In the genomic region with DNA sequence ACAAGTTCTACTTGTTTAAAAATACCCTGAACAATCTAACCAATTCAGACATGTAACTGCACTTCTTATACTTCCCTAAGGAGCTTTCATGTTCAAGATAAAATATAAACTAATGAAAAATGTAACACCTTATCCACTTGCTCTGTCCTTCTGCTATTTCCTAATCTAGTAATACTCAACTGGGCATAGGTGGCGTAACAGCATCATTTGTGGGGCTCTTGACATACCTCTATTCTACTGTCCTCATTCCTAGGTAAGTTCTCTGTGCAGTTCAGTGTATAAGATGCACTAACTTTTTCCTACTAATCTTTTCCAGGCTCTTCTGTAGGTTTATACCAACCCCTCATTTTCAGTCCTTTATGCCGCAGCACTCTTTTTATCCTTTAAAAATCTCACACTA, we compare ENCODE assay signal across 11 cellular contexts. TPM values are rescaled to one million over a fixed set of nuclear protein-coding genes. Genes with fewer than 3 reads are reported as not detected.
DNase-seq lines count a peak whose midpoint lies in the region; ATAC-seq, FAIRE-seq and TF ChIP-seq lines count a peak whose summit lies in the region.
"Had no signal": no experiment of that assay in that cellular context is flagged by ENCODE, and none has a peak within 500 bp of the region (broad histone marks: within the 10 kb centered on the region; RNA-seq: fewer than 3 reads in every experiment).

No MANE protein-coding gene starts in this region.

- H3K36me3 ChIP-seq in GM12878 (ENCODE audit: control insufficient read depth in 2 of 2, insufficient read depth in 2 of 2, low read length in 1 of 2) (no peaks in the 10 kb centered on the region; a peak in 1 of 4 replicates), small intestine (ENCODE audit: control insufficient read depth in 2 of 2, insufficient read depth in 2 of 2, low read length in 2 of 2) (peaks cover 4% of the 10 kb centered on the region in 2 donors)

- no peak for TF ChIP-seq POLR2A in GM12878 (IDR thresholded peaks at IDR 0.05; ENCODE audit: low read depth, low read length)

- no peaks in the 10 kb centered on the region for H4K20me1 ChIP-seq in GM12878 (ENCODE audit: control insufficient read depth, insufficient read depth)

- peak; percentile 18 for DNase-seq in activated CD4-positive, alpha-beta T cell treated with anti-CD3 and anti-CD28 coated beads for 48 hours
- no peak for DNase-seq in activated CD4-positive, alpha-beta T cell treated with anti-CD3 and anti-CD28 coated beads, Interleukin-2, amount 50 U/mL, for 1 hour
- DNase-seq in NAMALWA (ENCODE audit: low spot score) (peak; percentile 35), GM12878 (ENCODE audit: low read depth, low spot score) (peak; percentile 7), small intestine (peak; percentile 46), putamen (ENCODE audit: low spot score) (no peak), posterior vena cava (ENCODE audit: low spot score) (no peak), H4 (ENCODE audit: low spot score) (no peak)
- DNase-seq: activated CD4-positive, CD25-positive, alpha-beta regulatory T cell treated with anti-CD3 and anti-CD28 coated beads, Interleukin-2, amount 50 U/mL, for 72 hours; stimulated activated CD4-positive, alpha-beta T cell treated with anti-CD3 and anti-CD28 coated beads, Interleukin-2, amount 100 ng/mL, for 48 hours had no signal

- H3K9me3 ChIP-seq in GM12878 (replicated peaks; ENCODE audit: control insufficient read depth, insufficient read depth, low read length) = no peaks in the 10 kb centered on the region
- no peaks in the 10 kb centered on the region for H3K9me3 ChIP-seq in small intestine (ENCODE audit: control insufficient read depth, low read depth)

- SMC1A ChIA-PET in GM12878 (lab: Charles Lee; ENCODE audit: uncharacterized antibody, unreplicated experiment) = no interaction called here

- no peaks in the 10 kb centered on the region for H3K79me2 ChIP-seq in GM12878 (ENCODE audit: control insufficient read depth, insufficient read depth, low read length)

- H3K9ac ChIP-seq in GM12878 (ENCODE audit: control insufficient read depth, insufficient read depth, low read length) = no peak overlapping the region

- CTCF ChIA-PET in GM12878 (lab: Yijun Ruan, JAX) = interaction anchor here (0.7 to 2.6 kb wide), 5 partner anchors 86 to 539 kb away, joined by 3 to 8 read pairs (median 3); no protein-coding TSS in a partner anchor

- peak; percentile 35 for FAIRE-seq in GM12878 (lab: Jason Lieb, UNC)
- no peak for FAIRE-seq in small intestine (lab: Jason Lieb, UNC)

- H3K4me3 ChIP-seq in GM12878 (no peak overlapping the region), small intestine (ENCODE audit: low read depth in 1 of 2, low read length in 2 of 2) (no peak overlapping the region)
- H3K4me3 ChIP-seq: coronary artery had no signal

- BruUV-seq in GM12878 (replicated peaks; lab: Mats Ljungman, UMichigan) = no TSS peak

- peak; percentile 28 to 56 (median 30); a peak in 4 of 6 replicates for TF ChIP-seq CTCF in GM12878 (IDR thresholded peaks at IDR 0.05 in 2 of 3, conservative IDR thresholded peaks at IDR 0.05 in 1 of 3; ENCODE audit: control insufficient read depth in 2 of 3, extremely low read depth in 1 of 3, insufficient read depth in 1 of 3, low read depth in 3 of 3, low read length in 3 of 3)

- RAD21 ChIA-PET in GM12878 (lab: Charles Lee; ENCODE audit: unreplicated experiment) = no interaction called here

- peak; percentile 70 for TF ChIP-seq RAD21 in GM12878 (IDR thresholded peaks at IDR 0.05; ENCODE audit: insufficient read depth, low read depth, low read length)

- no peak overlapping the region for H3K4me2 ChIP-seq in GM12878 (ENCODE audit: control insufficient read depth, insufficient read depth)

- H3K27me3 ChIP-seq in GM12878 (replicated peaks in 1 of 2; ENCODE audit: control insufficient read depth in 2 of 2, insufficient read depth in 2 of 2, low read length in 1 of 2) (no peaks in the 10 kb centered on the region; a peak in 1 of 4 replicates), small intestine (ENCODE audit: control insufficient read depth in 2 of 2, insufficient read depth in 2 of 2, low read length in 2 of 2) (no peaks in the 10 kb centered on the region)

- POLR2A ChIA-PET in GM12878 (lab: Charles Lee) = no interaction called here

- ATAC-seq in GM12878 = peak; percentile 78

- intact Hi-C loops in GM12878 (cut with micrococcal nuclease; ENCODE audit: unreplicated experiment) (loop anchor here (5.0 to 10.0 kb wide), 2 partner anchors 104 to 547 kb away; no protein-coding TSS in a partner anchor), posterior vena cava (cut with DNase I) (no loop called here)

- H3K4me1 ChIP-seq in GM12878 (ENCODE audit: control insufficient read depth, insufficient read depth, low read length) = no peaks in the 10 kb centered on the region
- no peaks in the 10 kb centered on the region for H3K4me1 ChIP-seq in small intestine (ENCODE audit: control insufficient read depth in 2 of 2, insufficient read depth in 1 of 2, low read depth in 1 of 2, low read length in 1 of 2)

- no peak overlapping the region for H2AFZ ChIP-seq in GM12878 (ENCODE audit: control insufficient read depth, low read depth, low read length)

- H3K27ac ChIP-seq in GM12878 (ENCODE audit: control insufficient read depth, insufficient read depth) (no peak overlapping the region), small intestine (ENCODE audit: low read depth in 1 of 2, low read length in 1 of 2) (no peak overlapping the region)
- H3K27ac ChIP-seq: coronary artery had no signal

- 100% methylated on average over 2 of the region's 2 CpGs for WGBS in GM12878 (ENCODE audit: insufficient coverage, insufficient replicate concordance, low lambda C conversion rate, missing lambda C conversion rate)
- WGBS in small intestine, 3 donors = 91 to 99% (median 92%) methylated on average over 2 of the region's 2 CpGs

- in situ Hi-C loops in GM12878 (cut with MboI) = no loop called here

- no peak for TF ChIP-seq EP300 in GM12878 (IDR thresholded peaks at IDR 0.05; ENCODE audit: borderline replicate concordance in 1 of 2, control insufficient read depth in 1 of 2, low read depth in 2 of 2, low read length in 2 of 2)

RNA-seq across cellular contexts. Expression of a gene that starts 36.7 kb away (rescaled TPM):
- 38.5 and 48.5 TPM in 2 replicates for total RNA-seq in GM12878 (2013; cell fraction: nucleolus; rRNA removed)
- 9.0 and 11.4 TPM in 2 replicates for total RNA-seq in GM12878 (2014; rRNA removed)
- total RNA-seq in GM12878 (2014; rRNA removed; fragmentation: Illumina TruSeq; extraction: Trizol) = 12.0 and 13.7 TPM in 2 replicates
- 10.4 and 14.9 TPM in 2 replicates for total RNA-seq in GM12878 (2021)
- polyA plus RNA-seq in GM12878 (2011; ENCODE audit: low read depth) = 6.8 TPM
- polyA plus RNA-seq in GM12878 (2011; rRNA removed) = 8.2 and 10.8 TPM in 2 replicates
- 4.5 and 5.0 TPM in 2 replicates for polyA plus RNA-seq in GM12878 (2011; cell fraction: cytosol; rRNA removed)
- 5.8 and 7.1 TPM in 2 replicates for polyA plus RNA-seq in GM12878 (2011; cell fraction: nucleus; rRNA removed)
- polyA plus RNA-seq in GM12878 (2012) = 9.5 and 10.6 TPM in 2 replicates
- polyA plus RNA-seq in GM12878 (2014; fragmentation: Illumina TruSeq; extraction: Trizol) = 11.1 and 14.2 TPM in 2 replicates
- polyA plus RNA-seq in GM12878 (2014; fragmentation: Nextera tagmentation; extraction: Ambion mirVana) = 1 to 10 TPM; 3.3 to 3.7 TPM
- polyA plus RNA-seq in GM12878 (2014; rRNA removed) = 6.1 and 7.5 TPM in 2 replicates
- 1 to 10 TPM; 6.5 to 7.4 TPM for polyA plus RNA-seq in GM12878 (2016; fragmentation: Nextera tagmentation; extraction: Ambion mirVana)
- polyA minus RNA-seq in GM12878 (2011; rRNA and poly(A)+ RNA removed) = 11.2 and 11.4 TPM in 2 replicates
- 5.3 and 7.6 TPM in 2 replicates for polyA minus RNA-seq in GM12878 (2011; cell fraction: cytosol; rRNA and poly(A)+ RNA removed)
- polyA minus RNA-seq in GM12878 (2011; cell fraction: nucleus; rRNA and poly(A)+ RNA removed) = 5.7 and 9.8 TPM in 2 replicates
- 1 to 10 TPM; 4.3 to 7.9 (median 5.1) TPM for polyA plus RNA-seq in small intestine
- 10 to 100 TPM; 32.9 to 39.4 TPM for total RNA-seq in posterior vena cava
- total RNA-seq in H4 (2014; rRNA removed; shearing (Covaris generic)) = 10.0 and 10.8 TPM in 2 replicates

RNA-seq across cellular contexts. Expression of a gene that starts 56.5 kb away (rescaled TPM):
- total RNA-seq in GM12878 (2013; cell fraction: nucleolus; rRNA removed) = not detected in 2 replicates
- 0.17 and 0.27 TPM in 2 replicates for total RNA-seq in GM12878 (2014; rRNA removed)
- 0.18 TPM in 1 of 2 replicates, not detected in the other for total RNA-seq in GM12878 (2014; rRNA removed; fragmentation: Illumina TruSeq; extraction: Trizol)
- 0.15 and 0.16 TPM in 2 replicates for total RNA-seq in GM12878 (2021)
- polyA plus RNA-seq in GM12878 (2011; ENCODE audit: low read depth) = 0.20 TPM
- 0.14 and 0.52 TPM in 2 replicates for polyA plus RNA-seq in GM12878 (2011; rRNA removed)
- polyA plus RNA-seq in GM12878 (2011; cell fraction: cytosol; rRNA removed) = 0.19 and 0.23 TPM in 2 replicates
- polyA plus RNA-seq in GM12878 (2011; cell fraction: nucleus; rRNA removed) = 0.23 and 0.28 TPM in 2 replicates
- polyA plus RNA-seq in GM12878 (2012) = 0.23 and 0.45 TPM in 2 replicates
- 0.19 TPM in 1 of 2 replicates, not detected in the other for polyA plus RNA-seq in GM12878 (2014; fragmentation: Illumina TruSeq; extraction: Trizol)
- polyA plus RNA-seq in GM12878 (2014; fragmentation: Nextera tagmentation; extraction: Ambion mirVana) = under 1 TPM; 0.14 to 0.24 TPM
- not detected in 2 replicates for polyA plus RNA-seq in GM12878 (2014; rRNA removed)
- under 1 TPM; 0.24 to 0.86 TPM for polyA plus RNA-seq in GM12878 (2016; fragmentation: Nextera tagmentation; extraction: Ambion mirVana)
- not detected in 2 replicates for polyA minus RNA-seq in GM12878 (2011; rRNA and poly(A)+ RNA removed)
- not detected in 2 replicates for polyA minus RNA-seq in GM12878 (2011; cell fraction: cytosol; rRNA and poly(A)+ RNA removed)
- polyA minus RNA-seq in GM12878 (2011; cell fraction: nucleus; rRNA and poly(A)+ RNA removed) = 0.57 TPM in 1 of 2 replicates, not detected in the other
- 1 to 10 TPM in 2 of 3 donors, under 1 TPM in 1; 0.67 to 2.7 (median 1.9) TPM for polyA plus RNA-seq in small intestine
- total RNA-seq in posterior vena cava = 1 to 10 TPM; 3.2 to 4.3 TPM
- 0.90 TPM in 1 of 2 replicates, not detected in the other for total RNA-seq in H4 (2014; rRNA removed; shearing (Covaris generic))

RNA-seq across cellular contexts. Expression of a gene that starts 56.5 kb away (rescaled TPM):
- 50.1 and 55.2 TPM in 2 replicates for total RNA-seq in GM12878 (2013; cell fraction: nucleolus; rRNA removed)
- total RNA-seq in GM12878 (2014; rRNA removed) (16.6 and 22.0 TPM in 2 replicates), GM12878 (2014; rRNA removed; fragmentation: Illumina TruSeq; extraction: Trizol) (25.3 and 26.6 TPM in 2 replicates), GM12878 (2021) (17.1 and 21.1 TPM in 2 replicates), posterior vena cava (10 to 100 TPM; 13.3 to 13.9 TPM)
- 14.5 TPM for polyA plus RNA-seq in GM12878 (2011; ENCODE audit: low read depth)
- polyA plus RNA-seq in GM12878 (2011; rRNA removed) (39.5 and 57.4 TPM in 2 replicates), GM12878 (2014; fragmentation: Illumina TruSeq; extraction: Trizol) (26.6 and 31.2 TPM in 2 replicates), GM12878 (2014; fragmentation: Nextera tagmentation; extraction: Ambion mirVana) (10 to 100 TPM; 18.3 to 25.0 TPM), GM12878 (2014; rRNA removed) (21.2 and 30.0 TPM in 2 replicates), GM12878 (2016; fragmentation: Nextera tagmentation; extraction: Ambion mirVana) (10 to 100 TPM; 23.2 to 23.6 TPM), small intestine (10 to 100 TPM in 2 of 3 donors, 1 to 10 TPM in 1; 9.0 to 10.8 (median 10.7) TPM)
- polyA plus RNA-seq in GM12878 (2011; cell fraction: cytosol; rRNA removed) = 20.7 and 26.2 TPM in 2 replicates
- polyA plus RNA-seq in GM12878 (2011; cell fraction: nucleus; rRNA removed) = 61.1 and 71.0 TPM in 2 replicates
- polyA plus RNA-seq in GM12878 (2012) = 15.2 and 16.1 TPM in 2 replicates
- 18.0 and 20.8 TPM in 2 replicates for polyA minus RNA-seq in GM12878 (2011; rRNA and poly(A)+ RNA removed)
- 6.2 and 6.9 TPM in 2 replicates for polyA minus RNA-seq in GM12878 (2011; cell fraction: cytosol; rRNA and poly(A)+ RNA removed)
- polyA minus RNA-seq in GM12878 (2011; cell fraction: nucleus; rRNA and poly(A)+ RNA removed) = 11.5 and 13.9 TPM in 2 replicates
- total RNA-seq in H4 (2014; rRNA removed; shearing (Covaris generic)) = 2.7 and 2.9 TPM in 2 replicates

RNA-seq across cellular contexts. Expression of a gene that starts 56.6 kb away (rescaled TPM):
- total RNA-seq in GM12878 (2013; cell fraction: nucleolus; rRNA removed) = 63.8 and 68.2 TPM in 2 replicates
- total RNA-seq in GM12878 (2014; rRNA removed) = 38.0 and 46.3 TPM in 2 replicates
- total RNA-seq in GM12878 (2014; rRNA removed; fragmentation: Illumina TruSeq; extraction: Trizol) = 77.3 and 89.2 TPM in 2 replicates
- 57.6 and 62.0 TPM in 2 replicates for total RNA-seq in GM12878 (2021)
- polyA plus RNA-seq in GM12878 (2011; ENCODE audit: low read depth) = 30.7 TPM
- polyA plus RNA-seq in GM12878 (2011; rRNA removed) = 29.4 and 48.4 TPM in 2 replicates
- polyA plus RNA-seq in GM12878 (2011; cell fraction: cytosol; rRNA removed) = 7.6 and 8.6 TPM in 2 replicates
- 14.6 and 20.9 TPM in 2 replicates for polyA plus RNA-seq in GM12878 (2011; cell fraction: nucleus; rRNA removed)
- polyA plus RNA-seq in GM12878 (2012) = 37.7 and 42.8 TPM in 2 replicates
- 60.1 and 76.4 TPM in 2 replicates for polyA plus RNA-seq in GM12878 (2014; fragmentation: Illumina TruSeq; extraction: Trizol)
- 10 to 100 TPM; 38.2 to 69.6 TPM for polyA plus RNA-seq in GM12878 (2014; fragmentation: Nextera tagmentation; extraction: Ambion mirVana)
- polyA plus RNA-seq in GM12878 (2014; rRNA removed) = 33.0 and 36.1 TPM in 2 replicates
- polyA plus RNA-seq in GM12878 (2016; fragmentation: Nextera tagmentation; extraction: Ambion mirVana) = 10 to 100 TPM; 43.2 to 55.7 TPM
- polyA minus RNA-seq in GM12878 (2011; rRNA and poly(A)+ RNA removed) = 20.3 and 30.2 TPM in 2 replicates
- polyA minus RNA-seq in GM12878 (2011; cell fraction: cytosol; rRNA and poly(A)+ RNA removed) = 9.1 and 13.0 TPM in 2 replicates
- polyA minus RNA-seq in GM12878 (2011; cell fraction: nucleus; rRNA and poly(A)+ RNA removed) = 17.2 and 18.6 TPM in 2 replicates
- 10 to 100 TPM; 46.9 to 55.4 (median 52.6) TPM for polyA plus RNA-seq in small intestine
- total RNA-seq in posterior vena cava = 10 to 100 TPM; 41.0 to 54.9 TPM
- 9.1 and 15.6 TPM in 2 replicates for total RNA-seq in H4 (2014; rRNA removed; shearing (Covaris generic))

Comparison
In these comparisons a context has a peak if more than half of its experiments do, and no peak if none do; other contexts are left out.
1. DNase-seq: peak in activated CD4-positive, alpha-beta T cell treated with anti-CD3 and anti-CD28 coated beads for 48 hours (single experiment), NAMALWA (single experiment), GM12878 (single experiment) and small intestine (single experiment); none in activated CD4-positive, alpha-beta T cell treated with anti-CD3 and anti-CD28 coated beads, Interleukin-2, amount 50 U/mL, for 1 hour (single experiment), putamen (single experiment), posterior vena cava (single experiment) and H4 (single experiment).